Comparison of ENCODE assay signal across 1 cellular context in genomic region chr4:8391972-8392371, GRCh38.
TF ChIP-seq lines count a peak whose summit lies in the region.

No MANE protein-coding gene starts in this region.

TF ChIP-seq in IMR-90, 13 proteins besides CTCF, POLR2A, EP300 and RAD21:
- TF ChIP-seq MAZ (IDR thresholded peaks at IDR 0.05; ENCODE audit: borderline replicate concordance, low read depth, low read length) (no peak), MXI1 (IDR thresholded peaks at IDR 0.05; ENCODE audit: borderline replicate concordance, low read depth, low read length) (peak; percentile 88), USF2 (IDR thresholded peaks at IDR 0.05; ENCODE audit: low read depth, low read length) (peak; percentile 42; the same call in 1 of the 2 replicates), FOS (IDR thresholded peaks at IDR 0.05; ENCODE audit: low read depth, low read length) (peak; percentile 44; the same call in 1 of the 2 replicates), CEBPB (IDR thresholded peaks at IDR 0.05; ENCODE audit: low read depth, low read length) (0 out of 2 replicates have a peak, but pooled peaks have one; percentile 48), BHLHE40 (IDR thresholded peaks at IDR 0.05; ENCODE audit: low read depth, low read length) (peak; percentile 50; the same call in 1 of the 2 replicates), RFX5 (IDR thresholded peaks at IDR 0.05; ENCODE audit: low read depth, low read length) (no peak), RCOR1 (IDR thresholded peaks at IDR 0.05; ENCODE audit: insufficient replicate concordance, low read length) (peak; percentile 48), CHD1 (IDR thresholded peaks at IDR 0.05; ENCODE audit: low read depth, low read length) (no peak)
